Comparison of ENCODE assay signal across 15 cellular contexts in genomic region chr2:149768320-149768799, GRCh38.
DNase-seq lines count a peak whose midpoint lies in the region; ATAC-seq and TF ChIP-seq lines count a peak whose summit lies in the region.
"Had no signal": no experiment of that assay in that cellular context is flagged by ENCODE, and none has a peak within 500 bp of the region (broad histone marks: within the 10 kb centered on the region; RNA-seq: fewer than 3 reads in every experiment).

No MANE protein-coding gene starts in this region.

- no peaks in the 10 kb centered on the region for H3K27me3 Mint-ChIP-seq in HFFc6 (ENCODE audit: insufficient read depth)

- peak overlapping the region; percentile 94 for H3K27ac Mint-ChIP-seq in HFFc6
- H3K27ac Mint-ChIP-seq: activated T-helper 1 cell treated with anti-CD3 and anti-CD28 coated beads, Interleukin-12 subunit alpha, Interleukin-12 subunit beta, Interleukin-2, Interleukin-4 antibody, amounts not matched to agents 30 ng/mL and 10 ng/mL and 1 ng/mL, durations not matched to agents 14 hours and 24 hours and 36 hours had no signal

- peak overlapping the region; percentile 80 for H3K4me3 Mint-ChIP-seq in HFFc6
- H3K4me3 Mint-ChIP-seq: activated T-helper 1 cell treated with anti-CD3 and anti-CD28 coated beads, Interleukin-12 subunit alpha, Interleukin-12 subunit beta, Interleukin-2, Interleukin-4 antibody, amounts not matched to agents 30 ng/mL and 10 ng/mL and 1 ng/mL, durations not matched to agents 14 hours and 24 hours and 36 hours had no signal

- no peak for TF ChIP-seq CTCF in HFFc6 (IDR thresholded peaks at IDR 0.05)

- DNase-seq in HFFc6 (peak; percentile 36), left kidney (ENCODE audit: low read depth, low spot score) (peak; percentile 32), NCI-H2081 treated with DMSO at 0.1 percent for 48 hours (lab: John Stamatoyannopoulos, UW) (no peak)
- no peak for DNase-seq in activated CD4-positive, alpha-beta T cell treated with anti-CD3 and anti-CD28 coated beads, Interleukin-2, amount 50 U/mL, for 4 hours
- no peak for DNase-seq in stimulated activated CD4-positive, alpha-beta T cell treated with anti-CD3 and anti-CD28 coated beads, Interleukin-2, amount 100 ng/mL, for 24 hours
- DNase-seq: BE2C; cortex of kidney; heart right ventricle; Karpas-422; stimulated activated naive CD4-positive, alpha-beta T cell treated with Interleukin-2 at 50 U/mL for 16 hours had no signal

- 0 out of 2 replicates have a peak overlapping the region, but pooled peaks have one; percentile 26 for H3K4me3 ChIP-seq in ACC112 (ENCODE audit: low read depth, low read length)
- H3K4me3 ChIP-seq: heart right ventricle had no signal

- H3K27ac ChIP-seq in ACC112 (ENCODE audit: low read depth, low read length) = peak overlapping the region; percentile 53
- H3K27ac ChIP-seq: heart right ventricle, VCaP had no signal

- H3K4me1 ChIP-seq in ACC112 (ENCODE audit: control insufficient read depth, insufficient read depth, low read length, unreplicated experiment) = peaks cover 17% of the 10 kb centered on the region
- H3K4me1 ChIP-seq: BE2C, heart right ventricle had no signal

- no peaks in the 10 kb centered on the region for H3K36me3 Mint-ChIP-seq in HFFc6 (ENCODE audit: low read depth)

- H3K4me1 Mint-ChIP-seq in HFFc6 (ENCODE audit: low read depth) = peaks cover 53% of the 10 kb centered on the region

- ATAC-seq in SK-N-SH treated with all-trans-retinoic acid at 6 μM for 48 hours = peak; percentile 77
- no peak for ATAC-seq in HG02938 (IDR thresholded peaks at IDR 0.05; ENCODE audit: unreplicated experiment)

- no peaks in the 10 kb centered on the region for H3K27me3 ChIP-seq in ACC112 (ENCODE audit: insufficient read depth, low read length)
- H3K27me3 ChIP-seq: BE2C, heart right ventricle had no signal

- no peaks in the 10 kb centered on the region for H3K36me3 ChIP-seq in ACC112 (ENCODE audit: insufficient read depth, low read length)
- H3K36me3 ChIP-seq: BE2C, heart right ventricle had no signal

- peak overlapping the region; percentile 11 for H2AFZ ChIP-seq in ACC112 (ENCODE audit: low read length, unreplicated experiment)

- no peaks in the 10 kb centered on the region for H3K9me3 Mint-ChIP-seq in HFFc6
- H3K9me3 Mint-ChIP-seq: activated T-helper 1 cell treated with anti-CD3 and anti-CD28 coated beads, Interleukin-12 subunit alpha, Interleukin-12 subunit beta, Interleukin-2, Interleukin-4 antibody, amounts not matched to agents 30 ng/mL and 10 ng/mL and 1 ng/mL, durations not matched to agents 14 hours and 24 hours and 36 hours had no signal

- no peaks in the 10 kb centered on the region for H3K79me2 ChIP-seq in ACC112 (ENCODE audit: control insufficient read depth, insufficient read depth, low read length, unreplicated experiment)

TF ChIP-seq in SK-N-SH treated with all-trans-retinoic acid at 6 μM for 48 hours, 23 proteins besides CTCF, POLR2A, EP300 and RAD21:
- TF ChIP-seq ISL1 (CRISPR knock-in tag; IDR thresholded peaks at IDR 0.05) (peak; percentile 95), ZNF8 (CRISPR knock-in tag; IDR thresholded peaks at IDR 0.05) (0 out of 2 replicates have a peak, but pooled peaks have one; percentile 9), TOX (CRISPR knock-in tag; IDR thresholded peaks at IDR 0.05; ENCODE audit: borderline replicate concordance) (no peak), CSRNP3 (CRISPR knock-in tag; IDR thresholded peaks at IDR 0.05) (0 out of 2 replicates have a peak, but pooled peaks have one; percentile 33), ZNF565 (CRISPR knock-in tag; conservative IDR thresholded peaks at IDR 0.05; ENCODE audit: low read depth) (no peak), TCF4 (CRISPR knock-in tag; IDR thresholded peaks at IDR 0.05; ENCODE audit: borderline replicate concordance) (no peak), ARNTL (CRISPR knock-in tag; IDR thresholded peaks at IDR 0.05; ENCODE audit: borderline replicate concordance, low read depth) (no peak), GLIS3 (CRISPR knock-in tag; IDR thresholded peaks at IDR 0.05) (no peak), ZFP3 (CRISPR knock-in tag; IDR thresholded peaks at IDR 0.05) (no peak), CREB5 (CRISPR knock-in tag; IDR thresholded peaks at IDR 0.05; ENCODE audit: low read depth) (peak; percentile 25; the same call in 1 of the 2 replicates), ZC3H10 (CRISPR knock-in tag; IDR thresholded peaks at IDR 0.05) (peak; percentile 92), CSDC2 (CRISPR knock-in tag; IDR thresholded peaks at IDR 0.05) (no peak), OSR1 (CRISPR knock-in tag; IDR thresholded peaks at IDR 0.05) (no peak), PATZ1 (CRISPR knock-in tag; IDR thresholded peaks at IDR 0.05; ENCODE audit: borderline replicate concordance) (no peak)

Comparison
In these comparisons a context has a peak if more than half of its experiments do, and no peak if none do; other contexts are left out.
1. DNase-seq: peak in HFFc6 (single experiment) and left kidney (single experiment); none in NCI-H2081 treated with DMSO at 0.1 percent for 48 hours (single experiment), activated CD4-positive, alpha-beta T cell treated with anti-CD3 and anti-CD28 coated beads, Interleukin-2, amount 50 U/mL, for 4 hours (0 of 2) and stimulated activated CD4-positive, alpha-beta T cell treated with anti-CD3 and anti-CD28 coated beads, Interleukin-2, amount 100 ng/mL, for 24 hours (0 of 2).